In the genomic region with DNA sequence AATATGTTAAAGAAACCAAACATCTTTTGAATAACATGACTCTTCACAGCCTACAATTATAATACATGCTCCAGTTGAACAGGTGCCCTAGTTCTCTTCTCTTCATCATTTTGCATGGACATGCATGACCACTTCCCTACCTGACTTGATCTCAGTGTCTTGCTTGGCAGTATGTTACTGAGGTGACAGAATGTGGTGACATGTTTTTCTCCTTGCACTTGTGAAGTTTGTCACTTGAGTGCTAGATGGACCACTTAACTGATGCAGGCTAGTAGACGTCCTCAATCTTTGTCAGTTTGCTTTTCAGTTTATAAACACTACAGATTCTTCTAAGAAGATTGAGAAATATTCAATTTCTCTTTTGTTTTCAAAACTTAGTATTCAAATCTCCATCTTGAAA, we compare ENCODE assay signal across 29 cellular contexts. TPM values are rescaled to one million over a fixed set of nuclear protein-coding genes. Genes with fewer than 3 reads are reported as not detected.
"Had no signal": no experiment of that assay in that cellular context is flagged by ENCODE, and none has a peak within 500 bp of the region (broad histone marks: within the 10 kb centered on the region; RNA-seq: fewer than 3 reads in every experiment).

No MANE protein-coding gene starts in this region.

- H3K27me3 ChIP-seq: colonic mucosa, esophagus muscularis mucosa, esophagus squamous epithelium, foreskin keratinocyte, gastrocnemius medialis, gastroesophageal sphincter, heart left ventricle, heart right ventricle had no signal

- FAIRE-seq: colon, endometrium, endothelial cell of umbilical vein, frontal cortex had no signal

- H3K36me3 ChIP-seq: colonic mucosa, esophagus muscularis mucosa, esophagus squamous epithelium, gastrocnemius medialis, gastroesophageal sphincter, heart left ventricle, heart right ventricle had no signal

- H3K4me3 ChIP-seq: colonic mucosa, coronary artery, dorsolateral prefrontal cortex, esophagus muscularis mucosa, esophagus squamous epithelium, gastrocnemius medialis, gastroesophageal sphincter, heart left ventricle, heart right ventricle had no signal

- DNase-seq: colonic mucosa; cortex of kidney; dermis blood vessel endothelial cell; dorsolateral prefrontal cortex; effector CD4-positive, alpha-beta T cell; effector CD8-positive, alpha-beta T cell; effector memory CD4-positive, alpha-beta T cell; effector memory CD8-positive, alpha-beta T cell; endodermal cell; erythroblast; esophagus squamous epithelium; foreskin fibroblast; foreskin keratinocyte; foreskin melanocyte; gastrocnemius medialis; glutamatergic neuron; head of caudate nucleus; heart left ventricle; heart right ventricle had no signal

- H3K27ac ChIP-seq: colonic mucosa, coronary artery, dorsolateral prefrontal cortex, epithelial cell of prostate, esophagus muscularis mucosa, esophagus squamous epithelium, foreskin keratinocyte, gastrocnemius medialis, gastroesophageal sphincter, heart left ventricle, heart right ventricle had no signal

- H3K9me3 ChIP-seq: colonic mucosa, esophagus muscularis mucosa, esophagus squamous epithelium, gastrocnemius medialis, gastroesophageal sphincter, heart left ventricle, heart right ventricle had no signal

RNA-seq across cellular contexts. Expression of gene KRTAP13-2, which starts 10.1 kb away (rescaled TPM):
- polyA plus RNA-seq: endothelial cell of umbilical vein, esophagus, fibroblast of lung, foreskin keratinocyte, heart left ventricle, heart right ventricle had no signal

RNA-seq across cellular contexts. Expression of gene KRTAP13-1, which starts 13.6 kb away (rescaled TPM):
- polyA plus RNA-seq: endothelial cell of umbilical vein, esophagus, fibroblast of lung, foreskin keratinocyte, heart left ventricle, heart right ventricle had no signal

RNA-seq across cellular contexts. Expression of gene KRTAP23-1, which starts 33.8 kb away (rescaled TPM):
- polyA plus RNA-seq: endothelial cell of umbilical vein, esophagus, fibroblast of lung, foreskin keratinocyte, heart left ventricle, heart right ventricle had no signal

RNA-seq across cellular contexts. Expression of gene KRTAP13-3, which starts 43.5 kb away (rescaled TPM):
- polyA plus RNA-seq: endothelial cell of umbilical vein, esophagus, fibroblast of lung, foreskin keratinocyte, heart left ventricle, heart right ventricle had no signal

RNA-seq across cellular contexts. Expression of gene KRTAP27-1, which starts 44.7 kb away (rescaled TPM):
- polyA plus RNA-seq: endothelial cell of umbilical vein, esophagus, fibroblast of lung, foreskin keratinocyte, heart left ventricle, heart right ventricle had no signal
